21 cellular contexts compared by ENCODE assay signal in the genomic region with DNA sequence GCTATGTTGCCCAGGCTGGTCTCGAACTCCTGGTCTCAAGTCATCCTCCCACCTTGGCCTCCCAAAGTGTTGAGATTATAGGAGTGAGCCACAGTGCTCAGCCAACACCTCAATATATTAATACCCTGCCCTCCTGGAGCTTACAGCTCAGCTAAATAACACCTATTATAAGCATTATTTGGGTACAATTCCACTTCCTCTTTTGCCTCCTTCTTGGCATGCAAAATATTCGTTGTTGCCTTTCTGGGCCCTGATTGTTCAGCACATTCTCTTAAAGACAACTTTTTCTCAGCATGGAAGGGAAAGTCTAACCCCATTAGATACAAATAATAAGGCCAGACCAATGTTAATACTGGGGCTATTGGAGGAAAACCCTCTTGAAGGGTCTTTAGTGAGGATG. TPM values are rescaled to one million over a fixed set of nuclear protein-coding genes. Genes with fewer than 3 reads are reported as not detected.
DNase-seq lines count a peak whose midpoint lies in the region; ATAC-seq, FAIRE-seq and TF ChIP-seq lines count a peak whose summit lies in the region.
"Had no signal": no experiment of that assay in that cellular context is flagged by ENCODE, and none has a peak within 500 bp of the region (broad histone marks: within the 10 kb centered on the region; RNA-seq: fewer than 3 reads in every experiment).

No MANE protein-coding gene starts in this region.

- CTCF ChIA-PET in K562 (lab: Yijun Ruan, JAX; ENCODE audit: low intra/inter-chr PET ratio) = no interaction called here

- TF ChIP-seq POLR2A in K562 (conservative IDR thresholded peaks at IDR 0.05) = no peak

- FAIRE-seq in K562 (lab: Jason Lieb, UNC) = no peak
- FAIRE-seq: G401.6 had no signal

- no peak overlapping the region for H2AFZ ChIP-seq in K562 (ENCODE audit: low read depth, low read length)
- H2AFZ ChIP-seq: GM23248 had no signal

- H3K4me3 Mint-ChIP-seq in CD14-positive monocyte (no peak overlapping the region), mesothelial cell of epicardium (no peak overlapping the region)
- H3K4me3 Mint-ChIP-seq: endodermal cell; stimulated activated naive CD8-positive, alpha-beta T cell treated with anti-CD3 and anti-CD28 coated beads, Interleukin-15, amount 100 ng/mL, for 72 hours had no signal

- no peak overlapping the region for H3K27ac Mint-ChIP-seq in CD14-positive monocyte
- H3K27ac Mint-ChIP-seq in mesothelial cell of epicardium = peak overlapping the region; percentile 80
- H3K27ac Mint-ChIP-seq: activated T-helper 2 cell treated with anti-CD3 and anti-CD28 coated beads, Interferon-gamma antibody, Interleukin-2, Interleukin-4, amounts not matched to agents 10 μg/mL and 5 μg/mL and 100 μg/mL, durations not matched to agents 14 hours and 24 hours and 36 hours; endodermal cell; T-cell had no signal

- POLR2A ChIA-PET in K562 (lab: Yijun Ruan, JAX) = interaction anchor here (0.6 to 1.5 kb wide), 3 partner anchors 9 to 1229 kb away, joined by 4 to 6 read pairs (median 4); a partner anchor contains a TSS

- H3K9me3 Mint-ChIP-seq in CD14-positive monocyte = peaks cover 0 to 2% (median 0%) of the 10 kb centered on the region in 7 donors
- no peaks in the 10 kb centered on the region for H3K9me3 Mint-ChIP-seq in mesothelial cell of epicardium
- H3K9me3 Mint-ChIP-seq: activated T-helper 2 cell treated with anti-CD3 and anti-CD28 coated beads, Interferon-gamma antibody, Interleukin-2, Interleukin-4, amounts not matched to agents 10 μg/mL and 5 μg/mL and 100 μg/mL, durations not matched to agents 14 hours and 24 hours and 36 hours; endodermal cell; stimulated activated naive CD8-positive, alpha-beta T cell treated with anti-CD3 and anti-CD28 coated beads, Interleukin-15, amount 100 ng/mL, for 72 hours; T-cell had no signal

- no peak for TF ChIP-seq RAD21 in K562 (CRISPR knock-in tag; conservative IDR thresholded peaks at IDR 0.05 in 1 of 2, IDR thresholded peaks at IDR 0.05 in 1 of 2)

- H3K9me3 ChIP-seq in K562 (replicated peaks; ENCODE audit: control insufficient read depth, insufficient read depth, low read depth, low read length) = no peaks in the 10 kb centered on the region
- H3K9me3 ChIP-seq in upper lobe of right lung = no peaks in the 10 kb centered on the region
- H3K9me3 ChIP-seq: uterus had no signal

- H3K4me1 Mint-ChIP-seq in CD14-positive monocyte (peaks cover 62% of the 10 kb centered on the region), mesothelial cell of epicardium (peaks cover 34% of the 10 kb centered on the region)

- H3K27me3 ChIP-seq in K562 (ENCODE audit: control insufficient read depth in 2 of 2, insufficient read depth in 2 of 2, low read length in 2 of 2) = no peaks in the 10 kb centered on the region
- H3K27me3 ChIP-seq in upper lobe of right lung = no peaks in the 10 kb centered on the region
- H3K27me3 ChIP-seq: uterus had no signal

- ATAC-seq in K562 (no peak), GM21723 (IDR thresholded peaks at IDR 0.05; ENCODE audit: unreplicated experiment) (no peak), esophagus mucosa (no peak), HG02970 (IDR thresholded peaks at IDR 0.05; ENCODE audit: low FRiP score, unreplicated experiment) (no peak), upper lobe of right lung (no peak)
- ATAC-seq: stimulated activated naive CD8-positive, alpha-beta T cell treated with anti-CD3 and anti-CD28 coated beads, Interleukin-15, amount 100 ng/mL, for 72 hours; T-cell had no signal

- H4K20me1 ChIP-seq in K562 (replicated peaks; ENCODE audit: control insufficient read depth, insufficient read depth, low read length) = no peaks in the 10 kb centered on the region

- H3K4me1 ChIP-seq in K562 (replicated peaks in 1 of 2; ENCODE audit: control insufficient read depth in 2 of 2, insufficient read depth in 2 of 2, low read length in 2 of 2) (peaks cover 42 to 45% of the 10 kb centered on the region in 2 experiments), upper lobe of right lung (peaks cover 28% of the 10 kb centered on the region)

- H3K27me3 Mint-ChIP-seq in CD14-positive monocyte (ENCODE audit: low read depth in 3 of 3) (peaks cover 2 to 8% (median 4%) of the 10 kb centered on the region in 3 donors), mesothelial cell of epicardium (ENCODE audit: low read depth) (no peaks in the 10 kb centered on the region)
- H3K27me3 Mint-ChIP-seq: T-cell had no signal

- H3K9me1 ChIP-seq in K562 (ENCODE audit: control insufficient read depth, insufficient read depth, low read length) = no peaks in the 10 kb centered on the region

- H3K36me3 Mint-ChIP-seq in CD14-positive monocyte (peaks cover 6 to 20% of the 10 kb centered on the region in 2 donors), mesothelial cell of epicardium (peaks cover 3% of the 10 kb centered on the region)
- H3K36me3 Mint-ChIP-seq: T-cell had no signal

- peaks cover 10% of the 10 kb centered on the region; the same call in 2 of the 3 replicates for H3K79me2 ChIP-seq in K562 (ENCODE audit: control insufficient read depth, insufficient read depth, low read length)

- H3K4me2 ChIP-seq in K562 (ENCODE audit: insufficient read depth, low read length) = no peak overlapping the region

- H3K9ac ChIP-seq in K562 (ENCODE audit: insufficient read depth in 1 of 2, low read depth in 2 of 2, low read length in 2 of 2) = no peak overlapping the region
- H3K9ac ChIP-seq: GM23248 had no signal

- in situ Hi-C loops in K562 (cut with MboI) = no loop called here

- H3K4me3 ChIP-seq in K562 = no peak overlapping the region
- H3K4me3 ChIP-seq in upper lobe of right lung = no peak overlapping the region
- H3K4me3 ChIP-seq: GM23248, uterus had no signal

- BruUV-seq in K562 (replicated peaks; lab: Mats Ljungman, UMichigan) = no TSS peak

- H3K36me3 ChIP-seq in K562 (ENCODE audit: control insufficient read depth, insufficient read depth, low read length) (no peaks in the 10 kb centered on the region), upper lobe of right lung (no peaks in the 10 kb centered on the region)
- H3K36me3 ChIP-seq: uterus had no signal

- intact Hi-C loops in CD14-positive monocyte (cut with micrococcal nuclease) = no loop called here
- intact Hi-C loops in K562 (cut with micrococcal nuclease) = no loop called here
- intact Hi-C loops in upper lobe of right lung (cut with DNase I) = no loop called here

- 49% methylated on average over 2 of the region's 2 CpGs for WGBS in K562 (ENCODE audit: insufficient coverage, low coverage, missing lambda C conversion rate)

- TF ChIP-seq CTCF in CD14-positive monocyte (IDR thresholded peaks at IDR 0.05) (no peak), K562 (IDR thresholded peaks at IDR 0.05 in 2 of 3, conservative IDR thresholded peaks at IDR 0.05 in 1 of 3; ENCODE audit: insufficient read depth in 2 of 3, low read depth in 1 of 3, low read length in 3 of 3) (no peak), mesothelial cell of epicardium (IDR thresholded peaks at IDR 0.05; ENCODE audit: unreplicated experiment) (no peak), upper lobe of right lung (IDR thresholded peaks at IDR 0.05) (no peak)

- no peak for TF ChIP-seq EP300 in K562 (IDR thresholded peaks at IDR 0.05; ENCODE audit: low read length)

- no peak overlapping the region for H3K27ac ChIP-seq in K562 (ENCODE audit: extremely low read depth, low read depth, low read length)
- no peak overlapping the region for H3K27ac ChIP-seq in upper lobe of right lung
- H3K27ac ChIP-seq: GM23248 had no signal

- DNase-seq in CD14-positive monocyte (ENCODE audit: low spot score) (peak; percentile 5), NAMALWA (ENCODE audit: low spot score) (peak; percentile 30), K562 (ENCODE audit: extremely low read depth in 1 of 4, low spot score in 3 of 4) (no peak), mesothelial cell of epicardium (ENCODE audit: low spot score in 2 of 2, unreplicated experiment in 2 of 2) (no peak), upper lobe of right lung (no peak)
- DNase-seq: activated CD4-positive, CD25-positive, alpha-beta regulatory T cell; COR-L47; endodermal cell; NCI-H1417; NCI-H2171; NCI-H748 treated with DMSO at 0.1 percent for 48 hours; stimulated activated CD4-positive, alpha-beta T cell treated with anti-CD3 and anti-CD28 coated beads, Interleukin-15, amount 100 ng/mL, for 24 hours; stimulated activated naive CD8-positive, alpha-beta T cell treated with anti-CD3 and anti-CD28 coated beads, Interleukin-15, amount 100 ng/mL, for 72 hours; T-cell; uterus had no signal

RNA-seq across cellular contexts. Expression of a gene that starts 2.8 kb away (rescaled TPM):
- 1 to 10 TPM in 1 of 2 donors, under 1 TPM in 1; 0.92 to 1.0 TPM for polyA plus RNA-seq in CD14-positive monocyte
- total RNA-seq in K562 (2011; cell fraction: chromatin; rRNA removed; ENCODE audit: low replicate concordance) = 9.3 and 18.9 TPM in 2 replicates
- total RNA-seq in K562 (2011; cell fraction: nucleolus; rRNA removed) = 15.7 and 18.8 TPM in 2 replicates
- 13.9 and 16.4 TPM in 2 replicates for total RNA-seq in K562 (2011; cell fraction: nucleoplasm; rRNA removed)
- total RNA-seq in K562 (2014; rRNA removed) = 2.4 and 3.3 TPM in 2 replicates
- total RNA-seq in K562 (2014; rRNA removed; fragmentation: Illumina TruSeq; extraction: Trizol) = 2.0 and 2.4 TPM in 2 replicates
- 2.5 and 2.6 TPM in 2 replicates for total RNA-seq in K562 (2015; rRNA removed; fragmentation: Illumina TruSeq; extraction: Trizol)
- 4.0 and 4.4 TPM in 2 replicates for total RNA-seq in K562 (2021)
- 5.2 and 5.4 TPM in 2 replicates for polyA plus RNA-seq in K562 (2011; rRNA removed)
- polyA plus RNA-seq in K562 (2011; cell fraction: cytosol; rRNA removed) = 8.8 and 14.1 TPM in 2 replicates
- polyA plus RNA-seq in K562 (2011; cell fraction: nucleus; rRNA removed) = 5.8 and 7.4 TPM in 2 replicates
- 4.5 and 6.9 TPM in 2 replicates for polyA plus RNA-seq in K562 (2012)
- 2.9 and 3.3 TPM in 2 replicates for polyA plus RNA-seq in K562 (2014; fragmentation: Illumina TruSeq; extraction: Trizol)
- polyA plus RNA-seq in K562 (2014; fragmentation: Nextera tagmentation; extraction: Ambion mirVana) = 1 to 10 TPM; 1.1 to 1.2 TPM
- 2.7 and 3.0 TPM in 2 replicates for polyA plus RNA-seq in K562 (2014; rRNA removed)
- 5.5 and 8.5 TPM in 2 replicates for polyA minus RNA-seq in K562 (2011; rRNA and poly(A)+ RNA removed)
- polyA minus RNA-seq in K562 (2011; cell fraction: cytosol; rRNA and poly(A)+ RNA removed) = 7.4 and 8.5 TPM in 2 replicates
- 2.0 and 2.4 TPM in 2 replicates for polyA minus RNA-seq in K562 (2011; cell fraction: nucleus; rRNA and poly(A)+ RNA removed)
- total RNA-seq in mesothelial cell of epicardium = 24.0 to 26.8 TPM (median 24.0 TPM) in 3 replicates
- total RNA-seq in esophagus mucosa = 11.1 TPM
- 10.8 TPM for total RNA-seq in upper lobe of right lung

RNA-seq across cellular contexts. Expression of a gene that starts 13.5 kb away (rescaled TPM):
- polyA plus RNA-seq in CD14-positive monocyte = under 1 TPM; 0.44 TPM
- 50.6 and 72.2 TPM in 2 replicates for total RNA-seq in K562 (2011; cell fraction: chromatin; rRNA removed; ENCODE audit: low replicate concordance)
- total RNA-seq in K562 (2011; cell fraction: nucleolus; rRNA removed) = 35.2 and 36.8 TPM in 2 replicates
- total RNA-seq in K562 (2011; cell fraction: nucleoplasm; rRNA removed) = 48.3 and 56.9 TPM in 2 replicates
- 46.4 and 51.4 TPM in 2 replicates for total RNA-seq in K562 (2014; rRNA removed)
- total RNA-seq in K562 (2014; rRNA removed; fragmentation: Illumina TruSeq; extraction: Trizol) = 47.1 and 55.0 TPM in 2 replicates
- total RNA-seq in K562 (2015; rRNA removed; fragmentation: Illumina TruSeq; extraction: Trizol) = 40.5 and 41.4 TPM in 2 replicates
- total RNA-seq in K562 (2021) = 30.9 and 31.7 TPM in 2 replicates
- 45.0 and 48.8 TPM in 2 replicates for polyA plus RNA-seq in K562 (2011; rRNA removed)
- polyA plus RNA-seq in K562 (2011; cell fraction: cytosol; rRNA removed) = 26.1 and 34.8 TPM in 2 replicates
- polyA plus RNA-seq in K562 (2011; cell fraction: nucleus; rRNA removed) = 23.2 and 23.3 TPM in 2 replicates
- 18.8 and 21.2 TPM in 2 replicates for polyA plus RNA-seq in K562 (2012)
- 48.8 and 50.0 TPM in 2 replicates for polyA plus RNA-seq in K562 (2014; fragmentation: Illumina TruSeq; extraction: Trizol)
- 10 to 100 TPM; 12.1 to 15.2 TPM for polyA plus RNA-seq in K562 (2014; fragmentation: Nextera tagmentation; extraction: Ambion mirVana)
- polyA plus RNA-seq in K562 (2014; rRNA removed) = 52.3 and 53.8 TPM in 2 replicates
- polyA minus RNA-seq in K562 (2011; rRNA and poly(A)+ RNA removed) = 37.1 and 45.0 TPM in 2 replicates
- polyA minus RNA-seq in K562 (2011; cell fraction: cytosol; rRNA and poly(A)+ RNA removed) = 10.0 and 14.8 TPM in 2 replicates
- polyA minus RNA-seq in K562 (2011; cell fraction: nucleus; rRNA and poly(A)+ RNA removed) = 18.4 and 30.3 TPM in 2 replicates
- total RNA-seq in mesothelial cell of epicardium = 2.4 to 2.8 TPM (median 2.7 TPM) in 3 replicates
- 3.3 TPM for total RNA-seq in esophagus mucosa
- total RNA-seq in upper lobe of right lung = not detected

RNA-seq across cellular contexts. Expression of a gene that starts 33.5 kb away (rescaled TPM):
- polyA plus RNA-seq in CD14-positive monocyte (1 to 10 TPM; 3.5 to 8.1 TPM), K562 (2011; rRNA removed) (269 and 330 TPM in 2 replicates), K562 (2014; fragmentation: Illumina TruSeq; extraction: Trizol) (1,051 and 1,453 TPM in 2 replicates), K562 (2014; fragmentation: Nextera tagmentation; extraction: Ambion mirVana) (1,000 to 10,000 TPM; 2,090 to 2,153 TPM), K562 (2014; rRNA removed) (481 and 592 TPM in 2 replicates)
- 79.1 and 202 TPM in 2 replicates for total RNA-seq in K562 (2011; cell fraction: chromatin; rRNA removed; ENCODE audit: low replicate concordance)
- total RNA-seq in K562 (2011; cell fraction: nucleolus; rRNA removed) = 64.9 and 72.4 TPM in 2 replicates
- total RNA-seq in K562 (2011; cell fraction: nucleoplasm; rRNA removed) = 144 and 204 TPM in 2 replicates
- total RNA-seq in K562 (2014; rRNA removed) (717 and 838 TPM in 2 replicates), K562 (2014; rRNA removed; fragmentation: Illumina TruSeq; extraction: Trizol) (432 and 614 TPM in 2 replicates), K562 (2015; rRNA removed; fragmentation: Illumina TruSeq; extraction: Trizol) (534 and 557 TPM in 2 replicates), K562 (2021) (595 and 622 TPM in 2 replicates), mesothelial cell of epicardium (464 to 480 TPM (median 472 TPM) in 3 replicates), esophagus mucosa (110 TPM), upper lobe of right lung (42.5 TPM)
- polyA plus RNA-seq in K562 (2011; cell fraction: cytosol; rRNA removed) = 40.0 and 111 TPM in 2 replicates
- polyA plus RNA-seq in K562 (2011; cell fraction: nucleus; rRNA removed) = 108 and 181 TPM in 2 replicates
- polyA plus RNA-seq in K562 (2012) = 743 and 1,035 TPM in 2 replicates
- polyA minus RNA-seq in K562 (2011; rRNA and poly(A)+ RNA removed) = 67.2 and 95.3 TPM in 2 replicates
- polyA minus RNA-seq in K562 (2011; cell fraction: cytosol; rRNA and poly(A)+ RNA removed) = 80.8 and 100 TPM in 2 replicates
- polyA minus RNA-seq in K562 (2011; cell fraction: nucleus; rRNA and poly(A)+ RNA removed) = 35.7 and 84.1 TPM in 2 replicates

RNA-seq across cellular contexts. Expression of a gene that starts 53.0 kb away (rescaled TPM):
- polyA plus RNA-seq in CD14-positive monocyte (10 to 100 TPM; 67.3 to 69.9 TPM), K562 (2011; rRNA removed) (53.7 and 79.7 TPM in 2 replicates), K562 (2014; fragmentation: Illumina TruSeq; extraction: Trizol) (71.0 and 84.8 TPM in 2 replicates), K562 (2014; fragmentation: Nextera tagmentation; extraction: Ambion mirVana) (10 to 100 TPM; 81.2 to 98.5 TPM), K562 (2014; rRNA removed) (45.1 and 60.0 TPM in 2 replicates)
- 93.2 and 162 TPM in 2 replicates for total RNA-seq in K562 (2011; cell fraction: chromatin; rRNA removed; ENCODE audit: low replicate concordance)
- 112 and 114 TPM in 2 replicates for total RNA-seq in K562 (2011; cell fraction: nucleolus; rRNA removed)
- total RNA-seq in K562 (2011; cell fraction: nucleoplasm; rRNA removed) = 110 and 117 TPM in 2 replicates
- total RNA-seq in K562 (2014; rRNA removed) (43.5 and 54.9 TPM in 2 replicates), K562 (2014; rRNA removed; fragmentation: Illumina TruSeq; extraction: Trizol) (39.2 and 41.4 TPM in 2 replicates), K562 (2015; rRNA removed; fragmentation: Illumina TruSeq; extraction: Trizol) (45.2 and 45.8 TPM in 2 replicates), K562 (2021) (54.3 and 58.5 TPM in 2 replicates), mesothelial cell of epicardium (74.3 to 76.6 TPM (median 74.7 TPM) in 3 replicates), esophagus mucosa (20.6 TPM), upper lobe of right lung (46.0 TPM)
- 75.5 and 87.3 TPM in 2 replicates for polyA plus RNA-seq in K562 (2011; cell fraction: cytosol; rRNA removed)
- polyA plus RNA-seq in K562 (2011; cell fraction: nucleus; rRNA removed) = 196 and 214 TPM in 2 replicates
- polyA plus RNA-seq in K562 (2012) = 57.4 and 71.0 TPM in 2 replicates
- 35.2 and 44.3 TPM in 2 replicates for polyA minus RNA-seq in K562 (2011; rRNA and poly(A)+ RNA removed)
- polyA minus RNA-seq in K562 (2011; cell fraction: cytosol; rRNA and poly(A)+ RNA removed) = 23.6 and 25.6 TPM in 2 replicates
- 31.9 and 51.9 TPM in 2 replicates for polyA minus RNA-seq in K562 (2011; cell fraction: nucleus; rRNA and poly(A)+ RNA removed)

Comparison
In these comparisons a context has a peak if more than half of its experiments do, and no peak if none do; other contexts are left out.
1. DNase-seq: peak in CD14-positive monocyte (single experiment) and NAMALWA (single experiment); none in K562 (0 of 4), mesothelial cell of epicardium (0 of 2) and upper lobe of right lung (single experiment).